Comparison of ENCODE assay signal across 16 cellular contexts in the genomic region with DNA sequence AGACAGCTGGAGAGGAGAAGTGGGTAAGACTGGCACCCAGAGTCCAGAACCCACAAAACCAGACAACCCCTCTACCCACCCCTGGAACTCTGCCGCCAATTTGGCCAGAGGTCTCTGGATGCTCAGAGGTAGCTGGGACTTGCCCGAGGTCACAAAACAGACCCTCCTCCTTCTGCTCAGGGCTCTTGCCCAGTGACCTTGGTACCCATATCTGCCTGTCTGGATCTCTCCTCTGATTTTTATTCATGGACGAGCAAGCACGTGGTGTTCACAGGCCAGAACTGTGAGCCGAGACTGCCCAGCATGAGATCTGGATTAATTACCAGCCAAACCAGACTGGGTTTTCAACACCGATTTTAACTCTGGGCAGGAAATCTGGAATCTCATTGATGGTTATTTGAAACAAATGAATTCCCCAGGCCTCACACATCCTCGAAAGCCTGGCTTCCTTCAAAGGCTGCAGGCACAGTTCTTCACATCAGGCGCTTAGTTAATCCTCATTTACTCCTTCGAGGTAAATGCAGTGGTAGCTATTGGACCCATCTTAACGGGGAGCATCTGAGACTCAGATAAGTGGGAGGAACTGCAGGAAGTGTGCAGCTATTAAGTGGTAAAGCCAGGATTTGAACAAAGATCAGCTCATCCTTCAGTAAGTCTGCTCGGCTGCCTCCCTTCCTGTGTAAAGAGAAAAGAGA. TPM values are rescaled to one million over a fixed set of nuclear protein-coding genes. Genes with fewer than 3 reads are reported as not detected.
DNase-seq lines count a peak whose midpoint lies in the region; ATAC-seq and TF ChIP-seq lines count a peak whose summit lies in the region.
"Had no signal": no experiment of that assay in that cellular context is flagged by ENCODE, and none has a peak within 500 bp of the region (broad histone marks: within the 10 kb centered on the region; RNA-seq: fewer than 3 reads in every experiment).

No MANE protein-coding gene starts in this region.

- H3K27me3 ChIP-seq in ascending aorta (no peaks in the 10 kb centered on the region), right lobe of liver (no peaks in the 10 kb centered on the region), spleen (replicated peaks in 1 of 7) (peaks cover 0 to 7% (median 0%) of the 10 kb centered on the region in 7 donors)
- H3K27me3 ChIP-seq: left lung had no signal

- in situ Hi-C loops in G401 (cut with HindIII; ENCODE audit: low sequenced_read_pairs) = no loop called here

- DNase-seq in G401 (ENCODE audit: low spot score) = peak; percentile 77
- no peak for DNase-seq in ascending aorta (ENCODE audit: low spot score in 2 of 2)
- peak; percentile 47 to 90 (median 83) for DNase-seq in right lobe of liver
- peak; percentile 45 for DNase-seq in spleen
- no peak for DNase-seq in foreskin melanocyte
- DNase-seq in COR-L47 (lab: John Stamatoyannopoulos, UW) = no peak
- DNase-seq in GDM1 (lab: John Stamatoyannopoulos, UW) = no peak
- DNase-seq: activated CD4-positive, alpha-beta T cell treated with anti-CD3 and anti-CD28 coated beads for 36 hours; left lung; NCI-H2029 treated with DMSO at 0.1 percent for 48 hours; NCI-H748 treated with DMSO at 0.1 percent for 48 hours; T-helper 2 cell had no signal

- intact Hi-C loops in ascending aorta (cut with DNase I) (loop anchor here (10.0 kb wide), 1 partner anchor 208 kb away; a partner anchor contains a TSS), right lobe of liver (cut with DNase I) (no loop called here), spleen (cut with DNase I; ENCODE audit: low total_unique reads) (no loop called here)

- H3K4me3 ChIP-seq in ascending aorta = no peak overlapping the region
- no peak overlapping the region for H3K4me3 ChIP-seq in right lobe of liver
- H3K4me3 ChIP-seq in spleen = no peak overlapping the region
- H3K4me3 ChIP-seq: left lung had no signal

- H3K4me1 ChIP-seq in ascending aorta = peaks cover 21 to 83% of the 10 kb centered on the region in 2 donors
- H3K4me1 ChIP-seq in right lobe of liver = peaks cover 0 to 79% (median 38%) of the 10 kb centered on the region in 4 donors
- peaks cover 0 to 56% (median 15%) of the 10 kb centered on the region in 6 donors for H3K4me1 ChIP-seq in spleen

- ATAC-seq in right lobe of liver (peak; percentile 31 to 67 (median 59)), HG03565 (IDR thresholded peaks at IDR 0.05; ENCODE audit: unreplicated experiment) (no peak)
- ATAC-seq: activated CD4-positive, alpha-beta T cell treated with anti-CD3 and anti-CD28 coated beads for 36 hours; activated naive CD4-positive, alpha-beta T cell treated with anti-CD3 and anti-CD28 coated beads, Interleukin-2, amount 50 U/mL, for 72 hours; left lung had no signal

- TF ChIP-seq CTCF in ascending aorta (IDR thresholded peaks at IDR 0.05) (no peak), right lobe of liver (IDR thresholded peaks at IDR 0.05) (no peak), spleen (IDR thresholded peaks at IDR 0.05 in 8 of 11, conservative IDR thresholded peaks at IDR 0.05 in 3 of 11) (no peak)

- WGBS in right lobe of liver (ENCODE audit: insufficient coverage, low coverage, low lambda C conversion rate, missing lambda C conversion rate) = 20% methylated on average over 7 of the region's 11 CpGs
- WGBS in spleen, 5 donors = 50 to 65% (median 57%) methylated on average over 9 to 11 of the region's 11 CpGs

- no peaks in the 10 kb centered on the region for H3K9me3 ChIP-seq in ascending aorta
- H3K9me3 ChIP-seq in right lobe of liver = no peaks in the 10 kb centered on the region
- no peaks in the 10 kb centered on the region for H3K9me3 ChIP-seq in spleen
- H3K9me3 ChIP-seq: left lung had no signal

- H3K36me3 ChIP-seq in ascending aorta (no peaks in the 10 kb centered on the region), right lobe of liver (no peaks in the 10 kb centered on the region), spleen (no peaks in the 10 kb centered on the region)
- H3K36me3 ChIP-seq: left lung had no signal

- H3K27ac ChIP-seq in ascending aorta = peak overlapping the region; percentile 77 to 91
- H3K27ac ChIP-seq in right lobe of liver = peak overlapping the region; percentile 72 to 84 (median 80)
- H3K27ac ChIP-seq in spleen = no peak overlapping the region
- H3K27ac ChIP-seq: C4-2B, epithelial cell of prostate, left lung had no signal

- TF ChIP-seq POLR2A in right lobe of liver (IDR thresholded peaks at IDR 0.05) = no peak
- TF ChIP-seq POLR2A in spleen (IDR thresholded peaks at IDR 0.05) = no peak

RNA-seq across cellular contexts. Expression of a gene that starts 21.4 kb away (rescaled TPM):
- total RNA-seq in G401 (2014; rRNA removed; shearing (Covaris generic)) = 2.8 and 3.1 TPM in 2 replicates
- total RNA-seq in ascending aorta (9.3 TPM), right lobe of liver (10 to 100 TPM; 11.8 to 51.9 (median 29.3) TPM), spleen (10 to 100 TPM in 4 of 7 donors, 1 to 10 TPM in 3; 2.3 to 23.4 (median 10.4) TPM)
- polyA plus RNA-seq in spleen = 1 to 10 TPM; 2.1 to 8.1 (median 3.0) TPM

Comparison
In these comparisons a context has a peak if more than half of its experiments do, and no peak if none do; other contexts are left out.
1. DNase-seq: peak in G401 (single experiment), right lobe of liver (3 of 3) and spleen (single experiment); none in ascending aorta (0 of 2), foreskin melanocyte (single experiment), COR-L47 (single experiment) and GDM1 (single experiment).
2. H3K27ac ChIP-seq: peak in ascending aorta (2 of 2) and right lobe of liver (3 of 3); none in spleen (0 of 8).